8 cellular contexts compared by ENCODE assay signal in the genomic region with DNA sequence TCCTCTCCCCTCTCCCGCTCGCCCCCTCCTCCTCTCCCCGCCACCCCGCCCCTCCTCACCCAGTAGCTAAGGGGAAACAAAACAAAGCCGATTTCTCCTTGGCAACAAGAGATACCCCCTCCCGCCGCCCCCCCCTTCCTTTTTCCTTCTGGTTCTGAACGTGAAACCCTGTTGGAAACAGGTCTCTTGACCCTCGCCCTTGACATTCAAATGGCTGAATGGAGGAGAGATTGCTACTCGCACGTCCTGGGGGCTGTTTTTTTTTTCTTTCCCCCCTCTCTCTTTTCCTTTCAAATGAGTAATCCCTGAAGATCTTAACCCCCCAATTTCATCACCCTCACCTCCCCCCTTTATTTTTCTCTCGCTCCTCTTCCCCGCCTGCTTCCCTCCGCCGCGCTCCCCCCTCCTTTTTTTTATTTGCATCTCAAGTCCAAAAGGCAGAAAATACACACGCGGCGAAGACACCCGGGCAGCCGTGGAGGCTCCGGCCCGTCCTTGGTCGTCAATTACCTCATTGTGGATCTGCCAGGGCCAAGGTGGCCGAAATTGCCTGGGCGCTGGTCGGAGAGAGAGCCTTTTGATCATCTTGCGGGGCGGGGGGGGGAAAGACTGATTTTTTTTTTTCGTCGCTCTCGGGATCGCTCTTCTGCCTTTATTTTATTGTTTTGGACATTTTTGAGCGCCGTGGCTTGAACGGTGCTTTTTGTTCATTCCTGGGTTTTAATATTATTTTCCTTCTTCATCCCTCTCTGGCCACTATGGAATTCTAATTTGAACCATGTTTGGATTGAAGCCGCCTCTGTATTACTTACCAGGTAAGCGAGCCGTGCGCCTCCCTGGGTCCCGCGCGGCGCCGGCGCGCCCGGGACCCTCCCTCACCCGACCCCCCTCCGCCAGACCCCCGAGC.
DNase-seq lines count a peak whose midpoint lies in the region; ATAC-seq and TF ChIP-seq lines count a peak whose summit lies in the region.

No MANE protein-coding gene starts in this region.

- H3K9ac ChIP-seq in BLaER1 treated with 17β-estradiol and CSF1 and Interleukin-3, amounts not matched to agents 10 nM and 100 nM, result peak overlapping the region; percentile 84 to 97 (median 93)

- no peaks in the 10 kb centered on the region for H3K9me3 ChIP-seq in BLaER1 treated with 17β-estradiol and CSF1 and Interleukin-3, amounts not matched to agents 10 nM and 100 nM (replicated peaks in 1 of 11)
- H3K9me3 ChIP-seq in iPS-18c (ENCODE audit: control insufficient read depth, insufficient read depth, low read length), result peaks cover 6% of the 10 kb centered on the region

- DNase-seq in NOMO-1 treated with DMSO at 0.1 percent for 48 hours (lab: John Stamatoyannopoulos, UW; ENCODE audit: unreplicated experiment) (peak; percentile 49), astrocyte of the cerebellum (ENCODE audit: low read depth) (no peak)
- DNase-seq in stimulated activated CD8-positive, alpha-beta memory T cell treated with anti-CD3 and anti-CD28 coated beads, Interleukin-4, amount 100 ng/mL, for 48 hours, result peak; percentile 49

- peak overlapping the region; percentile 71 to 92 (median 86) for H3K4me3 ChIP-seq in BLaER1 treated with 17β-estradiol and CSF1 and Interleukin-3, amounts not matched to agents 10 nM and 100 nM
- H3K4me3 ChIP-seq in astrocyte of the cerebellum (ENCODE audit: low read depth, low read length) (peak overlapping the region; percentile 59), iPS-18c (ENCODE audit: insufficient read depth, low read depth, low read length) (peak overlapping the region; percentile 71)

- peaks cover 30 to 42% (median 39%) of the 10 kb centered on the region in 11 experiments; a peak in 21 of 22 replicates for H4K20me1 ChIP-seq in BLaER1 treated with 17β-estradiol and CSF1 and Interleukin-3, amounts not matched to agents 10 nM and 100 nM

- TF ChIP-seq CTCF in astrocyte of the cerebellum (IDR thresholded peaks at IDR 0.05; ENCODE audit: low read depth, low read length, missing control alignments), result no peak

- TF ChIP-seq POLR2A in GM19193 (IDR thresholded peaks at IDR 0.05; ENCODE audit: extremely low read depth, insufficient read depth, insufficient read length), result peak; percentile 70

- peaks cover 48 to 73% (median 66%) of the 10 kb centered on the region in 10 experiments for H3K4me1 ChIP-seq in BLaER1 treated with 17β-estradiol and CSF1 and Interleukin-3, amounts not matched to agents 10 nM and 100 nM

- H3K27ac ChIP-seq in BLaER1 treated with 17β-estradiol and CSF1 and Interleukin-3, amounts not matched to agents 10 nM and 100 nM, result peak overlapping the region; percentile 81 to 98 (median 93); a peak in 21 of 22 replicates

- H3K36me3 ChIP-seq in BLaER1 treated with 17β-estradiol and CSF1 and Interleukin-3, amounts not matched to agents 10 nM and 100 nM, result peaks cover 0 to 13% (median 0%) of the 10 kb centered on the region in 11 experiments; a peak in 1 of 22 replicates

- ATAC-seq in GM19328 (IDR thresholded peaks at IDR 0.05; ENCODE audit: unreplicated experiment) (no peak), GM21786 (IDR thresholded peaks at IDR 0.05; ENCODE audit: unreplicated experiment) (no peak)

- in situ Hi-C loops in astrocyte of the cerebellum (cut with HindIII; ENCODE audit: low sequenced_read_pairs), result no loop called here

- peak overlapping the region; percentile 90 to 100 (median 97) for H3K4me2 ChIP-seq in BLaER1 treated with 17β-estradiol and CSF1 and Interleukin-3, amounts not matched to agents 10 nM and 100 nM

- H3K27me3 ChIP-seq in BLaER1 treated with 17β-estradiol and CSF1 and Interleukin-3, amounts not matched to agents 10 nM and 100 nM, result no peaks in the 10 kb centered on the region
